ENCODE assay signal across 1 cellular context in genomic region chr17:50177983-50178834, GRCh38.
TF ChIP-seq lines count a peak whose summit lies in the region.

No MANE protein-coding gene starts in this region.

TF ChIP-seq in K562, 482 proteins besides CTCF, POLR2A, EP300 and RAD21 (continued from another document and continues in another):
- TF ChIP-seq MGA (IDR thresholded peaks at IDR 0.05) (peak; percentile 88), NCOA6 (IDR thresholded peaks at IDR 0.05) (no peak), KDM5B (IDR thresholded peaks at IDR 0.05; ENCODE audit: insufficient replicate concordance, low read depth, low read length) (no peak), MBD1 (CRISPR knock-in tag; IDR thresholded peaks at IDR 0.05) (no peak), MAFG (tag; conservative IDR thresholded peaks at IDR 0.05) (no peak), U2AF1 (optimal IDR thresholded peaks at IDR 0.05; ENCODE audit: low read depth, low read length) (no peak), SIN3A (IDR thresholded peaks at IDR 0.05; ENCODE audit: borderline replicate concordance in 2 of 2, control insufficient read depth in 1 of 2, low read depth in 2 of 2, low read length in 2 of 2) (no peak), NCOR1 (IDR thresholded peaks at IDR 0.05) (no peak), L3MBTL2 (IDR thresholded peaks at IDR 0.05) (peak; percentile 88), MAX (CRISPR knock-in tag; IDR thresholded peaks at IDR 0.05) (peak; percentile 94), ATF2 (CRISPR knock-in tag; IDR thresholded peaks at IDR 0.05) (no peak), ZC3H4 (CRISPR knock-in tag; IDR thresholded peaks at IDR 0.05; ENCODE audit: borderline replicate concordance) (no peak), MAZ (CRISPR knock-in tag; conservative IDR thresholded peaks at IDR 0.05 in 1 of 2, IDR thresholded peaks at IDR 0.05 in 1 of 2) (no peak), ZNF165 (CRISPR knock-in tag; IDR thresholded peaks at IDR 0.05; ENCODE audit: borderline replicate concordance) (no peak), FOS (IDR thresholded peaks at IDR 0.05; ENCODE audit: extremely low read depth, insufficient read length) (no peak), MNT (conservative IDR thresholded peaks at IDR 0.05) (peak; percentile 62 to 76), JUNB (CRISPR knock-in tag; conservative IDR thresholded peaks at IDR 0.05) (no peak), USF2 (CRISPR knock-in tag; IDR thresholded peaks at IDR 0.05) (peak; percentile 68), SMAD1 (IDR thresholded peaks at IDR 0.05; ENCODE audit: low read depth, low read length, partially characterized antibody) (no peak), ATF3 (IDR thresholded peaks at IDR 0.05) (no peak), ATF3 (CRISPR knock-in tag; conservative IDR thresholded peaks at IDR 0.05) (no peak), EZH2 (IDR thresholded peaks at IDR 0.05; ENCODE audit: borderline replicate concordance, low read depth, low read length) (no peak), ZBTB12 (CRISPR knock-in tag; IDR thresholded peaks at IDR 0.05) (no peak), HDAC2 (IDR thresholded peaks at IDR 0.05) (peak; percentile 47; the same call in 1 of the 2 replicates), ZNF707 (CRISPR knock-in tag; conservative IDR thresholded peaks at IDR 0.05) (no peak), ZBTB9 (CRISPR knock-in tag; IDR thresholded peaks at IDR 0.05) (no peak), PBX2 (CRISPR knock-in tag; IDR thresholded peaks at IDR 0.05; ENCODE audit: low read depth) (no peak), PBX2 (tag; conservative IDR thresholded peaks at IDR 0.05; ENCODE audit: low read depth) (no peak), ZNF184 (CRISPR knock-in tag; IDR thresholded peaks at IDR 0.05) (no peak), HDAC6 (IDR thresholded peaks at IDR 0.05; ENCODE audit: low read depth, low read length) (no peak), DACH1 (IDR thresholded peaks at IDR 0.05; ENCODE audit: partially characterized antibody) (no peak), POLR2AphosphoS2 (IDR thresholded peaks at IDR 0.05; ENCODE audit: low read length) (no peak)
